8 cellular contexts compared by ENCODE assay signal in genomic region chr19:12757544-12758274, GRCh38. TPM values are rescaled to one million over a fixed set of nuclear protein-coding genes. Genes with fewer than 3 reads are reported as not detected.
DNase-seq lines count a peak whose midpoint lies in the region; ATAC-seq, FAIRE-seq and TF ChIP-seq lines count a peak whose summit lies in the region.

No MANE protein-coding gene starts in this region.

- H3K36me3 ChIP-seq in A673 (ENCODE audit: insufficient read depth, low read length, poor library complexity, severe bottlenecking) (no peaks in the 10 kb centered on the region), lower lobe of right lung (peaks cover 5% of the 10 kb centered on the region)

- DNase-seq in A673 (ENCODE audit: low spot score) (peak; percentile 83), GM19239 (ENCODE audit: insufficient read length, low spot score) (peak; percentile 86), NCI-H526 (lab: John Stamatoyannopoulos, UW) (peak; percentile 20 to 79), lower lobe of right lung (peak; percentile 81)
- DNase-seq in activated CD4-positive, alpha-beta T cell treated with anti-CD3 and anti-CD28 coated beads, Interleukin-2, amount 50 U/mL, for 24 hours (ENCODE audit: low read depth in 1 of 2, low spot score in 1 of 2): peak; percentile 36 to 49
- DNase-seq in effector CD4-positive, alpha-beta T cell: peak; percentile 53
- DNase-seq in stimulated activated CD8-positive, alpha-beta memory T cell treated with anti-CD3 and anti-CD28 coated beads, Interleukin-12 subunit alpha, Interleukin-12 subunit beta, amount 100 ng/mL, for 4 hours (ENCODE audit: low read depth): peak; percentile 30

- intact Hi-C loops in A673 (cut with micrococcal nuclease; ENCODE audit: unreplicated experiment): no loop called here
- intact Hi-C loops in lower lobe of right lung (cut with DNase I): no loop called here

- H3K27ac ChIP-seq in A673 (ENCODE audit: low read depth, low read length, poor library complexity, severe bottlenecking) (no peak overlapping the region), lower lobe of right lung (peak overlapping the region; percentile 19)

- H3K9me3 ChIP-seq in A673 (ENCODE audit: low read depth, low read length, poor library complexity, severe bottlenecking) (no peaks in the 10 kb centered on the region), lower lobe of right lung (no peaks in the 10 kb centered on the region)

- BruUV-seq in A673 (replicated peaks; lab: Mats Ljungman, UMichigan): no TSS peak

- TF ChIP-seq CTCF in A673 (conservative IDR thresholded peaks at IDR 0.05; ENCODE audit: low read depth, low read length) (peak; percentile 95), lower lobe of right lung (IDR thresholded peaks at IDR 0.05) (peak; percentile 97)

- H3K4me1 ChIP-seq in A673 (ENCODE audit: insufficient read depth, low read length, poor library complexity, severe bottlenecking) (no peaks in the 10 kb centered on the region), lower lobe of right lung (peaks cover 11% of the 10 kb centered on the region)

- peak; percentile 87 to 89 for ATAC-seq in lower lobe of right lung
- no peak for ATAC-seq in HG03095 (IDR thresholded peaks at IDR 0.05; ENCODE audit: unreplicated experiment)

- H3K4me3 ChIP-seq in A673 (ENCODE audit: low read depth, low read length, poor library complexity, severe bottlenecking) (peak overlapping the region; percentile 36), lower lobe of right lung (peak overlapping the region; percentile 44)

- CTCF ChIA-PET in A673 (lab: Charles Lee): interaction anchor here (0.5 to 1.4 kb wide), 10 partner anchors 8 to 943 kb away, joined by 3 to 19 read pairs (median 5); partner anchors contain the start of genes GET3, PRDX2 and THSD8

- H3K27me3 ChIP-seq in A673 (replicated peaks; ENCODE audit: insufficient read depth, low read depth, low read length, poor library complexity) (no peaks in the 10 kb centered on the region), lower lobe of right lung (ENCODE audit: low read depth) (no peaks in the 10 kb centered on the region)

- no peak for FAIRE-seq in GM19239 (lab: Jason Lieb, UNC)

- POLR2A ChIA-PET in A673 (lab: Charles Lee; ENCODE audit: low non-redundant PET): no interaction called here

RNA-seq across cellular contexts. Expression of gene BEST2, which starts 6.1 kb away (rescaled TPM):
- total RNA-seq in A673 (2021) (0.13 TPM in 1 of 2 replicates, not detected in the other), lower lobe of right lung (not detected)

RNA-seq across cellular contexts. Expression of gene HOOK2, which starts 17.6 kb away (rescaled TPM):
- 25.8 and 34.1 TPM in 2 replicates for total RNA-seq in A673 (2021)
- total RNA-seq in lower lobe of right lung: 57.5 TPM

RNA-seq across cellular contexts. Expression of gene GET3, which starts 20.4 kb away (rescaled TPM):
- 91.7 and 92.6 TPM in 2 replicates for total RNA-seq in A673 (2021)
- 57.5 TPM for total RNA-seq in lower lobe of right lung

RNA-seq across cellular contexts. Expression of gene TRIR, which starts 23.2 kb away (rescaled TPM):
- total RNA-seq in A673 (2021): 238 and 259 TPM in 2 replicates
- total RNA-seq in lower lobe of right lung: 154 TPM

RNA-seq across cellular contexts. Expression of gene JUNB, which starts 33.6 kb away (rescaled TPM):
- 27.7 and 28.6 TPM in 2 replicates for total RNA-seq in A673 (2021)
- 131 TPM for total RNA-seq in lower lobe of right lung

Comparison
In these comparisons a context has a peak if more than half of its experiments do, and no peak if none do; other contexts are left out.
1. DNase-seq: peak in every context shown above with its lines; median percentile 86 in GM19239; 83 in A673; 81 in lower lobe of right lung; 53 in effector CD4-positive, alpha-beta T cell; 50 in NCI-H526; 42 in activated CD4-positive, alpha-beta T cell treated with anti-CD3 and anti-CD28 coated beads, Interleukin-2, amount 50 U/mL, for 24 hours; 30 in stimulated activated CD8-positive, alpha-beta memory T cell treated with anti-CD3 and anti-CD28 coated beads, Interleukin-12 subunit alpha, Interleukin-12 subunit beta, amount 100 ng/mL, for 4 hours.